Comparison of ENCODE assay signal across 8 cellular contexts in genomic region chr9:14321517-14322125, GRCh38. TPM values are rescaled to one million over a fixed set of nuclear protein-coding genes. Genes with fewer than 3 reads are reported as not detected.
DNase-seq lines count a peak whose midpoint lies in the region; ATAC-seq and TF ChIP-seq lines count a peak whose summit lies in the region.

No MANE protein-coding gene starts in this region.

- TF ChIP-seq RAD21 in neural cell (conservative IDR thresholded peaks at IDR 0.05): no peak

- no peaks in the 10 kb centered on the region for H3K36me3 ChIP-seq in colonic mucosa
- H3K36me3 ChIP-seq in neural cell (ENCODE audit: insufficient read depth, low read length): no peaks in the 10 kb centered on the region

- H3K4me1 Mint-ChIP-seq in Calu3 (ENCODE audit: low read depth, unreplicated experiment): peaks cover 31% of the 10 kb centered on the region

- TSS peak; percentile 64 for BruUV-seq in Calu3 (replicated peaks; lab: Mats Ljungman, UMichigan)

- no peaks in the 10 kb centered on the region for H3K79me2 ChIP-seq in neural cell (replicated peaks; ENCODE audit: insufficient read depth, low read length)

- CTCF ChIA-PET in Calu3 (lab: Charles Lee): no interaction called here

- H3K9me2 ChIP-seq in neural cell (ENCODE audit: insufficient read depth, low read length): no peaks in the 10 kb centered on the region

- no peak overlapping the region for H3K4me2 ChIP-seq in neural cell (ENCODE audit: low read length)

- no peak for TF ChIP-seq EP300 in neural cell (conservative IDR thresholded peaks at IDR 0.05; ENCODE audit: poor library complexity, severe bottlenecking)

- H3K4me3 ChIP-seq in colonic mucosa (peak overlapping the region; percentile 64), neural cell (ENCODE audit: low read length) (peak overlapping the region; percentile 77)

- H3K36me3 Mint-ChIP-seq in Calu3 (ENCODE audit: insufficient read depth, unreplicated experiment): peaks cover 52% of the 10 kb centered on the region

- H3K9ac ChIP-seq in colonic mucosa (ENCODE audit: low read depth in 2 of 2, low read length in 2 of 2): peak overlapping the region in 1 of 2 donors; percentile 74
- peak overlapping the region; percentile 62 for H3K9ac ChIP-seq in neural cell (ENCODE audit: low read length)

- H3K4me3 Mint-ChIP-seq in Calu3 (ENCODE audit: low read depth, unreplicated experiment): peak overlapping the region; percentile 70

- H4K20me1 ChIP-seq in neural cell (ENCODE audit: insufficient read depth): no peaks in the 10 kb centered on the region

- TF ChIP-seq CTCF in Calu3 (IDR thresholded peaks at IDR 0.05; ENCODE audit: unreplicated experiment): no peak
- TF ChIP-seq CTCF in colonic mucosa (IDR thresholded peaks at IDR 0.05): no peak
- TF ChIP-seq CTCF in neural cell (IDR thresholded peaks at IDR 0.05; ENCODE audit: poor library complexity, severe bottlenecking): no peak

- no peaks in the 10 kb centered on the region for H3F3A ChIP-seq in neural cell (ENCODE audit: insufficient read depth, low read length, poor library complexity, severe bottlenecking)

- H3K9me3 Mint-ChIP-seq in Calu3 (ENCODE audit: low read depth, unreplicated experiment): no peaks in the 10 kb centered on the region

- H3K27ac ChIP-seq in colonic mucosa (peak overlapping the region; percentile 88), neural cell (ENCODE audit: low read length) (no peak overlapping the region)

- intact Hi-C loops in Calu3 (cut with micrococcal nuclease; ENCODE audit: unreplicated experiment): loop anchor here (5.0 kb wide), 2 partner anchors 44 to 224 kb away; no protein-coding TSS in a partner anchor
- intact Hi-C loops in colonic mucosa (cut with DNase I): no loop called here

- H2AFZ ChIP-seq in neural cell (ENCODE audit: low read depth, low read length): no peak overlapping the region

- H3K9me3 ChIP-seq in colonic mucosa (no peaks in the 10 kb centered on the region), neural cell (ENCODE audit: low read length) (no peaks in the 10 kb centered on the region)

- H3K27me3 ChIP-seq in colonic mucosa (no peaks in the 10 kb centered on the region), neural cell (ENCODE audit: insufficient read depth, low read depth, low read length) (peaks cover 71% of the 10 kb centered on the region)

- peak overlapping the region; percentile 70 for H3K27ac Mint-ChIP-seq in Calu3 (ENCODE audit: unreplicated experiment)

- no peaks in the 10 kb centered on the region for H3K27me3 Mint-ChIP-seq in Calu3 (ENCODE audit: unreplicated experiment)

- no peaks in the 10 kb centered on the region for H3K4me1 ChIP-seq in colonic mucosa

- DNase-seq in Calu3 (no peak), NCI-H2196 treated with DMSO at 0.1 percent for 48 hours (lab: John Stamatoyannopoulos, UW; ENCODE audit: unreplicated experiment) (peak; percentile 75), colonic mucosa (no peak), retina (no peak), SKM-1 (lab: John Stamatoyannopoulos, UW; ENCODE audit: unreplicated experiment) (no peak)

- no peak for ATAC-seq in HG02642 (IDR thresholded peaks at IDR 0.05; ENCODE audit: poor library complexity, unreplicated experiment)
- no peak for ATAC-seq in HG03139 (IDR thresholded peaks at IDR 0.05; ENCODE audit: unreplicated experiment)

TF ChIP-seq in neural cell, 6 proteins besides CTCF, POLR2A, EP300 and RAD21:
- TF ChIP-seq POLR2AphosphoS5 (IDR thresholded peaks at IDR 0.05): no peak
- TF ChIP-seq EZH2 (IDR thresholded peaks at IDR 0.05; ENCODE audit: borderline replicate concordance, insufficient read depth, low read length, poor library complexity, severe bottlenecking): no peak
- TF ChIP-seq TAF1 (IDR thresholded peaks at IDR 0.05; ENCODE audit: low read depth): no peak
- TF ChIP-seq SMC3 (conservative IDR thresholded peaks at IDR 0.05; ENCODE audit: poor library complexity): no peak
- TF ChIP-seq, protein P1, sequence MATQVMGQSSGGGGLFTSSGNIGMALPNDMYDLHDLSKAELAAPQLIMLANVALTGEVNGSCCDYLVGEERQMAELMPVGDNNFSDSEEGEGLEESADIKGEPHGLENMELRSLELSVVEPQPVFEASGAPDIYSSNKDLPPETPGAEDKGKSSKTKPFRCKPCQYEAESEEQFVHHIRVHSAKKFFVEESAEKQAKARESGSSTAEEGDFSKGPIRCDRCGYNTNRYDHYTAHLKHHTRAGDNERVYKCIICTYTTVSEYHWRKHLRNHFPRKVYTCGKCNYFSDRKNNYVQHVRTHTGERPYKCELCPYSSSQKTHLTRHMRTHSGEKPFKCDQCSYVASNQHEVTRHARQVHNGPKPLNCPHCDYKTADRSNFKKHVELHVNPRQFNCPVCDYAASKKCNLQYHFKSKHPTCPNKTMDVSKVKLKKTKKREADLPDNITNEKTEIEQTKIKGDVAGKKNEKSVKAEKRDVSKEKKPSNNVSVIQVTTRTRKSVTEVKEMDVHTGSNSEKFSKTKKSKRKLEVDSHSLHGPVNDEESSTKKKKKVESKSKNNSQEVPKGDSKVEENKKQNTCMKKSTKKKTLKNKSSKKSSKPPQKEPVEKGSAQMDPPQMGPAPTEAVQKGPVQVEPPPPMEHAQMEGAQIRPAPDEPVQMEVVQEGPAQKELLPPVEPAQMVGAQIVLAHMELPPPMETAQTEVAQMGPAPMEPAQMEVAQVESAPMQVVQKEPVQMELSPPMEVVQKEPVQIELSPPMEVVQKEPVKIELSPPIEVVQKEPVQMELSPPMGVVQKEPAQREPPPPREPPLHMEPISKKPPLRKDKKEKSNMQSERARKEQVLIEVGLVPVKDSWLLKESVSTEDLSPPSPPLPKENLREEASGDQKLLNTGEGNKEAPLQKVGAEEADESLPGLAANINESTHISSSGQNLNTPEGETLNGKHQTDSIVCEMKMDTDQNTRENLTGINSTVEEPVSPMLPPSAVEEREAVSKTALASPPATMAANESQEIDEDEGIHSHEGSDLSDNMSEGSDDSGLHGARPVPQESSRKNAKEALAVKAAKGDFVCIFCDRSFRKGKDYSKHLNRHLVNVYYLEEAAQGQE (IDR thresholded peaks at IDR 0.05; ENCODE audit: borderline replicate concordance): no peak
- no peak for TF ChIP-seq MXI1 (conservative IDR thresholded peaks at IDR 0.05; ENCODE audit: poor library complexity, severe bottlenecking)
TF ChIP-seq in neural cell: peak in this region for 0.

RNA-seq across cellular contexts. Expression of gene NFIB, which starts 7.7 kb away (rescaled TPM):
- total RNA-seq in Calu3 (2022) (75.8 and 76.2 TPM in 2 replicates), colonic mucosa (10 to 100 TPM; 53.0 to 54.0 TPM)
- 0.18 and 0.73 TPM in 2 replicates for polyA plus RNA-seq in neural cell
- polyA minus RNA-seq in neural cell: 1.9 and 2.2 TPM in 2 replicates
